ENCODE assay signal across 7 cellular contexts in the genomic region with DNA sequence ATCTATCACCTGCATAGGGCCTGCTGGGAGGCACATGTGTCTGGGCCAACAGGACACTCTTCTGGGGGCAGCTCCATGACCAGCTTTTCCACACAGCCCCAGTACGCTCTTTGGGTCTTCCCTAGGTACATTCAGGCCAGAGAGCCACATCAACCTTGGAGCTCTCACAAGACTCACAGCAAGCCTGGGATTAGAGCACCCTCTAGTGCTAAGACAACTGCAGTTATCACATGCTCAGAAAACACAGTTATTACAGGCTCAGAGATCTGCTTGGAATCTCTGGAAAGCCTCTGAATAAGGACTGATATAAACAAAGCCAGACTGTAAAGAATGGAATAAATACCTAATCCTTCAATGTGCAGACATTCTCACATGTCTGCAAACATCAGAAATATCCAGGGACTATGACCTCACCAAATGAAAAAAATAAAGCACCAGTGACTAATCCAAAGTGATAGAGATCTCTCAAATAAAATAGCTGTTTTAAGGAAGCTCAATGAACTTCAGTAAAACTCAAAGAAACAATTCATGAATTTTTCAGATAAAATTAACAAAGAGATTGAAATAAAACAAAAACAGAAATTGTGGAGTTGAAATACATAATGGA.
A peak's percentile ranks its signal among the peaks of the same experiment; 100 is the strongest.
DNase-seq lines count a peak whose midpoint lies in the region; ATAC-seq and TF ChIP-seq lines count a peak whose summit lies in the region.

No MANE protein-coding gene starts in this region.

- ATAC-seq in GM19468 (IDR thresholded peaks at IDR 0.05; ENCODE audit: extremely low read depth, unreplicated experiment), result peak; percentile 42
- no peak for ATAC-seq in HG03025 (IDR thresholded peaks at IDR 0.05; ENCODE audit: low FRiP score, unreplicated experiment)

- peak; percentile 74 for DNase-seq in EL
- peak; percentile 8 for DNase-seq in KG1 (lab: John Stamatoyannopoulos, UW)
- peak; percentile 18 for DNase-seq in UCSD-AML1 (lab: John Stamatoyannopoulos, UW; ENCODE audit: unreplicated experiment)
- DNase-seq in iPS-NIHi7 (ENCODE audit: extremely low spot score), result peak; percentile 72
- DNase-seq in mesothelial cell of epicardium (ENCODE audit: low spot score in 2 of 2, unreplicated experiment in 2 of 2), result no peak

- H3K27ac Mint-ChIP-seq in mesothelial cell of epicardium, result no peak overlapping the region

- H3K4me1 Mint-ChIP-seq in mesothelial cell of epicardium, result no peaks in the 10 kb centered on the region

- no peaks in the 10 kb centered on the region for H3K27me3 Mint-ChIP-seq in mesothelial cell of epicardium (ENCODE audit: low read depth)

- TF ChIP-seq CTCF in mesothelial cell of epicardium (IDR thresholded peaks at IDR 0.05; ENCODE audit: unreplicated experiment), result no peak

- peaks cover 7% of the 10 kb centered on the region for H3K9me3 Mint-ChIP-seq in mesothelial cell of epicardium

- no peaks in the 10 kb centered on the region for H3K36me3 Mint-ChIP-seq in mesothelial cell of epicardium

- no peak overlapping the region for H3K4me3 Mint-ChIP-seq in mesothelial cell of epicardium

Comparison
In these comparisons a context has a peak if more than half of its experiments do, and no peak if none do; other contexts are left out.
1. DNase-seq: peak in EL (single experiment), KG1 (single experiment), UCSD-AML1 (single experiment) and iPS-NIHi7 (single experiment); none in mesothelial cell of epicardium (0 of 2).